In the genomic region with DNA sequence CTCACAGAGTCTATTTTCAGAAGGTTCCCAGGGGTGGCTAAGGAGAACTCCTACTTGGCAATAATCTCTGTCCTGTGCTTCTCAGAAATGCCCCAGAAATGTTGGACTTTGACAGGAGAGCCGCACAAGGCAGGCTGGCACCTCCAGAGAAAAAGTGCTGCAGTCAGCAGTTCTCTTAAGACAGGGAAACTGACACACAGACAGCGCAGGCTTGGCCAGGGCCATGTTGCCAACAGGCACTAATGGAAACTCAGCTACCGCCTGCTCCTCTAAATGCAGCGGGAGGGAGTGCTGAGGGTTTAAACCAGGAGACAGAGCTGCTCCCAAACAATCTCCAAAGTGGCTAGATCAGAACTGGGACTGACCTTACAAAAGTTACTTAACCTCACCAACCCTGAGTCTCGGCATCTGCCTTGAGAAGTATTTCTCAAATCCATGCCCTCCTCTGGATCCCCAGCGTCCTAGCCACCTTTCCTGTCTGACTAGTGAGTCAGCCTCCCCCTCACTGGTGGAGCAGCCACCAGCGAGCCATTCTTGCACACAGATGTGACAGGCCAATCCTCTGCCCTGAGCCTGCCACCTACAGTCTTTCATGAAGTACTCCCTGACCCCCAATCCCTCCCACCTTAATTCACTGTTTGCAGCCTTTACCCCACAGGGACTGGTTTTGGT, we compare ENCODE assay signal across 8 cellular contexts.
DNase-seq lines count a peak whose midpoint lies in the region; ATAC-seq and TF ChIP-seq lines count a peak whose summit lies in the region.

No MANE protein-coding gene starts in this region.

- no peaks in the 10 kb centered on the region for H3K27me3 Mint-ChIP-seq in activated CD8-positive, alpha-beta T cell treated with anti-CD3 and anti-CD28 coated beads, Interleukin-2, amount 10 ng/mL, durations not matched to agents 7 days and 5 days (ENCODE audit: low read depth)
- H3K27me3 Mint-ChIP-seq in stimulated activated naive B cell treated with anti-CD40 and anti-IgM and Interleukin-4, amounts not matched to agents 10 μg/mL and 1 μg/mL and 100 μg/mL, for 72 hours, result no peaks in the 10 kb centered on the region

- peak; percentile 20 for DNase-seq in activated CD4-positive, alpha-beta T cell treated with anti-CD3 and anti-CD28 coated beads for 48 hours
- DNase-seq in activated CD4-positive, alpha-beta T cell treated with anti-CD3 and anti-CD28 coated beads for 4 hours, result no peak
- no peak for DNase-seq in activated CD8-positive, alpha-beta T cell treated with anti-CD3 and anti-CD28 coated beads, Interleukin-2, amount 10 ng/mL, durations not matched to agents 7 days and 5 days
- DNase-seq in foreskin keratinocyte, result no peak
- DNase-seq in stimulated activated naive B cell treated with anti-CD40 and anti-IgM and Interleukin-4, amounts not matched to agents 10 μg/mL and 1 μg/mL and 100 μg/mL, for 72 hours, result no peak
- DNase-seq in NCI-H1694 treated with DMSO at 0.1 percent for 48 hours (lab: John Stamatoyannopoulos, UW), result no peak
- DNase-seq in stimulated activated CD4-positive, alpha-beta T cell treated with anti-CD3 and anti-CD28 coated beads, Interleukin-2, amount 100 ng/mL, for 24 hours, result no peak

- H3K9me3 Mint-ChIP-seq in activated CD8-positive, alpha-beta T cell treated with anti-CD3 and anti-CD28 coated beads, Interleukin-2, amount 10 ng/mL, durations not matched to agents 7 days and 5 days (ENCODE audit: insufficient read depth), result no peaks in the 10 kb centered on the region
- no peaks in the 10 kb centered on the region for H3K9me3 Mint-ChIP-seq in stimulated activated naive B cell treated with anti-CD40 and anti-IgM and Interleukin-4, amounts not matched to agents 10 μg/mL and 1 μg/mL and 100 μg/mL, for 72 hours

- CTCF ChIA-PET in activated CD8-positive, alpha-beta T cell treated with anti-CD3 and anti-CD28 coated beads, Interleukin-2, amount 10 ng/mL, durations not matched to agents 7 days and 5 days (lab: Charles Lee), result no interaction called here

- POLR2A ChIA-PET in activated CD8-positive, alpha-beta T cell treated with anti-CD3 and anti-CD28 coated beads, Interleukin-2, amount 10 ng/mL, durations not matched to agents 7 days and 5 days (lab: Charles Lee), result no interaction called here

- no peak overlapping the region for H3K27ac ChIP-seq in foreskin keratinocyte

- H3K27me3 ChIP-seq in foreskin keratinocyte, result no peaks in the 10 kb centered on the region

- ATAC-seq in activated CD8-positive, alpha-beta T cell treated with anti-CD3 and anti-CD28 coated beads, Interleukin-2, amount 10 ng/mL, durations not matched to agents 7 days and 5 days, result peak; percentile 47
- ATAC-seq in foreskin keratinocyte, result peak; percentile 22
- ATAC-seq in stimulated activated naive B cell treated with anti-CD40 and anti-IgM and Interleukin-4, amounts not matched to agents 10 μg/mL and 1 μg/mL and 100 μg/mL, for 72 hours (replicated peaks), result no peak
- ATAC-seq in HG03025 (IDR thresholded peaks at IDR 0.05; ENCODE audit: low FRiP score, unreplicated experiment), result no peak

- no peak overlapping the region for H3K4me3 Mint-ChIP-seq in activated CD8-positive, alpha-beta T cell treated with anti-CD3 and anti-CD28 coated beads, Interleukin-2, amount 10 ng/mL, durations not matched to agents 7 days and 5 days
- H3K4me3 Mint-ChIP-seq in stimulated activated naive B cell treated with anti-CD40 and anti-IgM and Interleukin-4, amounts not matched to agents 10 μg/mL and 1 μg/mL and 100 μg/mL, for 72 hours, result no peak overlapping the region

- no peaks in the 10 kb centered on the region for H3K4me1 ChIP-seq in foreskin keratinocyte

- H3K27ac Mint-ChIP-seq in activated CD8-positive, alpha-beta T cell treated with anti-CD3 and anti-CD28 coated beads, Interleukin-2, amount 10 ng/mL, durations not matched to agents 7 days and 5 days, result peak overlapping the region; percentile 65
- peak overlapping the region; percentile 75 for H3K27ac Mint-ChIP-seq in stimulated activated naive B cell treated with anti-CD40 and anti-IgM and Interleukin-4, amounts not matched to agents 10 μg/mL and 1 μg/mL and 100 μg/mL, for 72 hours

- peaks cover 68% of the 10 kb centered on the region for H3K36me3 Mint-ChIP-seq in activated CD8-positive, alpha-beta T cell treated with anti-CD3 and anti-CD28 coated beads, Interleukin-2, amount 10 ng/mL, durations not matched to agents 7 days and 5 days (ENCODE audit: low read depth)
- H3K36me3 Mint-ChIP-seq in stimulated activated naive B cell treated with anti-CD40 and anti-IgM and Interleukin-4, amounts not matched to agents 10 μg/mL and 1 μg/mL and 100 μg/mL, for 72 hours, result peaks cover 37 to 54% of the 10 kb centered on the region in 2 donors

- H3K4me1 Mint-ChIP-seq in activated CD8-positive, alpha-beta T cell treated with anti-CD3 and anti-CD28 coated beads, Interleukin-2, amount 10 ng/mL, durations not matched to agents 7 days and 5 days (ENCODE audit: low read depth), result peaks cover 40% of the 10 kb centered on the region
- peaks cover 3 to 7% of the 10 kb centered on the region in 2 donors for H3K4me1 Mint-ChIP-seq in stimulated activated naive B cell treated with anti-CD40 and anti-IgM and Interleukin-4, amounts not matched to agents 10 μg/mL and 1 μg/mL and 100 μg/mL, for 72 hours

- TF ChIP-seq CTCF in foreskin keratinocyte (conservative IDR thresholded peaks at IDR 0.05), result no peak

Comparison
In these comparisons a context has a peak if more than half of its experiments do, and no peak if none do; other contexts are left out.
1. ATAC-seq: peak in activated CD8-positive, alpha-beta T cell treated with anti-CD3 and anti-CD28 coated beads, Interleukin-2, amount 10 ng/mL, durations not matched to agents 7 days and 5 days (single experiment) and foreskin keratinocyte (single experiment); none in stimulated activated naive B cell treated with anti-CD40 and anti-IgM and Interleukin-4, amounts not matched to agents 10 μg/mL and 1 μg/mL and 100 μg/mL, for 72 hours (0 of 2) and HG03025 (single experiment).